Comparison of ENCODE assay signal across 8 cellular contexts in the genomic region with DNA sequence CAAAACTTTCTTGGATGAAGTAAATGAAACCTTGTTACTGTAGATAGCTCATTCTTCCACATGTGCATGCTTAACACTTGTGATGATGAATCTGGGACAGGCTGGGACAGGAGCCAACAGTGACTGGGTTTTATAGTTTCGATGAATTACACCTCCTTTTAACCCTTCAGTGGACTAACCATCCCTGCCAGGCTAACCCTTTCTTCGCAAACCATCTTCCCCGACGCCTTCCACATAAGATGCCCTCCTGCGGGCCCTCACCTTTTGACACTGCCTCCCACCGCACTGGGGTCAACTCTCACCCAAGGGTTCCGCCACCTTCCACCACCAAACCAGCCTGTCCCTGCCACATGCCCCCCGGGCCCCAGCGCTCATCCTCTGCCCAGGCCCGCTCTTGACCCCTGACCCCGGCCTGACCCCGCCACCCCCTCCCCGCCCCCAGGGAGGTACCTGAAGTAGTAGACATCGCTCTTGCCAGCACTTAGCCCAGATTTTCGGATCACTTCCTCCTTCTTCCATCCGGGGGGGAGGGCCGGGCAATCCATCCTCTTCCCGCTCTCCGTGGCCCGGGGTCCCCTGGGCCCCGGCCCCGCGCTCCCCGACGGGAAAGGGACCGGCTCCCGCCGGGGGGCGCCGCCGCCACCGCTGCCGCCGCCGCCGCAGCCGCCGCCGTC. TPM values are rescaled to one million over a fixed set of nuclear protein-coding genes. Genes with fewer than 3 reads are reported as not detected.
A peak's percentile ranks its signal among the peaks of the same experiment; 100 is the strongest.
DNase-seq lines count a peak whose midpoint lies in the region; ATAC-seq, FAIRE-seq and TF ChIP-seq lines count a peak whose summit lies in the region.

No MANE protein-coding gene starts in this region.

- H3K4me2 ChIP-seq in GM12878 (ENCODE audit: control insufficient read depth, insufficient read depth) (peak overlapping the region; percentile 75), skeletal muscle satellite cell (ENCODE audit: low read length) (peak overlapping the region; percentile 77)

- peak overlapping the region; percentile 97 for H3K27ac Mint-ChIP-seq in T-helper 17 cell

- peak overlapping the region; percentile 65 for H3K9ac ChIP-seq in GM12878 (ENCODE audit: control insufficient read depth, insufficient read depth, low read length)
- peak overlapping the region; percentile 81 for H3K9ac ChIP-seq in skeletal muscle satellite cell (ENCODE audit: low read depth, low read length)

- TF ChIP-seq EP300 in GM12878 (IDR thresholded peaks at IDR 0.05; ENCODE audit: borderline replicate concordance in 1 of 2, control insufficient read depth in 1 of 2, low read depth in 2 of 2, low read length in 2 of 2): no peak

- H2AFZ ChIP-seq in GM12878 (ENCODE audit: control insufficient read depth, low read depth, low read length): no peak overlapping the region

- peak; percentile 31 for DNase-seq in NCI-H1105 (lab: John Stamatoyannopoulos, UW)
- peak; percentile 7 to 27 (median 24) for DNase-seq in T-helper 17 cell
- no peak for DNase-seq in GM12878 (ENCODE audit: low read depth, low spot score)
- DNase-seq in GOT3 (lab: John Stamatoyannopoulos, UW): no peak

- 0% methylated on average over 8 of the region's 39 CpGs for WGBS in GM12878 (ENCODE audit: insufficient coverage, insufficient replicate concordance, low lambda C conversion rate, missing lambda C conversion rate)

- peak overlapping the region; percentile 78 for H3K4me3 ChIP-seq in GM12875 (ENCODE audit: low read depth, low read length)
- peak overlapping the region; percentile 77 for H3K4me3 ChIP-seq in GM12878
- peak overlapping the region; percentile 65 for H3K4me3 ChIP-seq in iPS-11a (ENCODE audit: low read depth, low read length)
- H3K4me3 ChIP-seq in skeletal muscle satellite cell (ENCODE audit: low read length): peak overlapping the region; percentile 89

- POLR2A ChIA-PET in GM12878 (lab: Charles Lee): interaction anchor here (0.6 to 2.9 kb wide), 9 partner anchors 10 to 61 kb away, joined by 3 to 16 read pairs (median 4); a partner anchor contains a TSS

- peaks cover 58% of the 10 kb centered on the region for H3K79me2 ChIP-seq in GM12878 (ENCODE audit: control insufficient read depth, insufficient read depth, low read length)

- H3K36me3 ChIP-seq in GM12878 (ENCODE audit: control insufficient read depth in 2 of 2, insufficient read depth in 2 of 2, low read length in 1 of 2): no peaks in the 10 kb centered on the region
- H3K36me3 ChIP-seq in skeletal muscle satellite cell (ENCODE audit: insufficient read depth, low read length): peaks cover 2% of the 10 kb centered on the region

- intact Hi-C loops in GM12878 (cut with micrococcal nuclease; ENCODE audit: unreplicated experiment): loop anchor here (1.0 to 10.0 kb wide), 8 partner anchors 28 to 1091 kb away; a partner anchor contains a TSS

- CTCF ChIA-PET in GM12878 (lab: Yijun Ruan, JAX): interaction anchor here (0.6 to 6.9 kb wide), 21 partner anchors 9 to 448 kb away, joined by 3 to 97 read pairs (median 5); a partner anchor contains a TSS

- peaks cover 39% of the 10 kb centered on the region for H3K4me1 Mint-ChIP-seq in T-helper 17 cell

- in situ Hi-C loops in GM12878 (cut with MboI): loop anchor here (5.0 to 10.0 kb wide), 2 partner anchors 39 to 131 kb away; a partner anchor contains a TSS

- BruUV-seq in GM12878 (replicated peaks; lab: Mats Ljungman, UMichigan): no TSS peak

- peak overlapping the region; percentile 97 for H3K4me3 Mint-ChIP-seq in T-helper 17 cell

- TF ChIP-seq CTCF in GM12875 (IDR thresholded peaks at IDR 0.05; ENCODE audit: borderline replicate concordance, insufficient read depth, low read depth, low read length) (no peak), GM12878 (IDR thresholded peaks at IDR 0.05 in 2 of 3, conservative IDR thresholded peaks at IDR 0.05 in 1 of 3; ENCODE audit: control insufficient read depth in 2 of 3, extremely low read depth in 1 of 3, insufficient read depth in 1 of 3, low read depth in 3 of 3, low read length in 3 of 3) (no peak)

- SMC1A ChIA-PET in GM12878 (lab: Charles Lee; ENCODE audit: uncharacterized antibody, unreplicated experiment): interaction anchor here (0.6 to 13.3 kb wide), 20 partner anchors 14 to 447 kb away, joined by 3 to 219 read pairs (median 4); a partner anchor contains a TSS

- H3K27me3 Mint-ChIP-seq in T-helper 17 cell: no peaks in the 10 kb centered on the region

- H3K4me1 ChIP-seq in GM12878 (ENCODE audit: control insufficient read depth, insufficient read depth, low read length) (peaks cover 5% of the 10 kb centered on the region; the same call in 1 of the 2 replicates), skeletal muscle satellite cell (ENCODE audit: control insufficient read depth, insufficient read depth, low read length) (peaks cover 10% of the 10 kb centered on the region)

- no peak for TF ChIP-seq RAD21 in GM12878 (IDR thresholded peaks at IDR 0.05; ENCODE audit: insufficient read depth, low read depth, low read length)

- H4K20me1 ChIP-seq in GM12878 (ENCODE audit: control insufficient read depth, insufficient read depth): no peaks in the 10 kb centered on the region

- peak overlapping the region; percentile 88 for H3K27ac ChIP-seq in GM12878 (ENCODE audit: control insufficient read depth, insufficient read depth)

- no peak for FAIRE-seq in GM12878 (lab: Jason Lieb, UNC)

- RAD21 ChIA-PET in GM12878 (lab: Charles Lee; ENCODE audit: unreplicated experiment): interaction anchor here (0.9 to 7.3 kb wide), 10 partner anchors 14 to 134 kb away, joined by 3 to 123 read pairs (median 8); a partner anchor contains a TSS

- H3K27me3 ChIP-seq in GM12878 (replicated peaks in 1 of 2; ENCODE audit: control insufficient read depth in 2 of 2, insufficient read depth in 2 of 2, low read length in 1 of 2): no peaks in the 10 kb centered on the region
- no peaks in the 10 kb centered on the region for H3K27me3 ChIP-seq in skeletal muscle satellite cell (ENCODE audit: control insufficient read depth, insufficient read depth, low read length)

- no peak for TF ChIP-seq POLR2A in GM12878 (IDR thresholded peaks at IDR 0.05; ENCODE audit: low read depth, low read length)

- H3K9me3 ChIP-seq in T-helper 17 cell (ENCODE audit: control insufficient read depth, low read length, poor library complexity, severe bottlenecking): no peaks in the 10 kb centered on the region
- H3K9me3 ChIP-seq in GM12878 (replicated peaks; ENCODE audit: control insufficient read depth, insufficient read depth, low read length): no peaks in the 10 kb centered on the region
- H3K9me3 ChIP-seq in skeletal muscle satellite cell (replicated peaks; ENCODE audit: low read length): no peaks in the 10 kb centered on the region

- H3K36me3 Mint-ChIP-seq in T-helper 17 cell (ENCODE audit: low read depth): peaks cover 2% of the 10 kb centered on the region

- ATAC-seq in HG02642 (IDR thresholded peaks at IDR 0.05; ENCODE audit: poor library complexity, unreplicated experiment) (peak; percentile 15), T-helper 17 cell (peak; percentile 32), GM12878 (peak; percentile 20)

TF ChIP-seq in GM12878, 131 proteins besides CTCF, POLR2A, EP300 and RAD21 (continues in another document):
- TF ChIP-seq KDM1A (IDR thresholded peaks at IDR 0.05; ENCODE audit: borderline replicate concordance) (no peak), NR2F1 (conservative IDR thresholded peaks at IDR 0.05) (peak; percentile 97), TCF7 (IDR thresholded peaks at IDR 0.05; ENCODE audit: borderline replicate concordance) (no peak), MTA3 (IDR thresholded peaks at IDR 0.05; ENCODE audit: borderline replicate concordance, low read length) (no peak), ZNF384 (IDR thresholded peaks at IDR 0.05; ENCODE audit: borderline replicate concordance, low read depth, low read length) (no peak), RB1 (IDR thresholded peaks at IDR 0.05; ENCODE audit: borderline replicate concordance) (no peak)

RNA-seq across cellular contexts. Expression of a gene that starts 0.8 kb away (rescaled TPM):
- total RNA-seq in T-helper 17 cell (100 to 1,000 TPM; 108 TPM), GM12878 (2014; rRNA removed) (57.0 and 61.0 TPM in 2 replicates), GM12878 (2014; rRNA removed; fragmentation: Illumina TruSeq; extraction: Trizol) (63.4 and 65.2 TPM in 2 replicates), GM12878 (2021) (170 and 190 TPM in 2 replicates)
- total RNA-seq in GM12878 (2013; cell fraction: nucleolus; rRNA removed): 77.2 and 78.5 TPM in 2 replicates
- polyA plus RNA-seq in GM12878 (2011; ENCODE audit: low read depth): 30.4 TPM
- polyA plus RNA-seq in GM12878 (2011; rRNA removed) (276 and 424 TPM in 2 replicates), GM12878 (2014; fragmentation: Illumina TruSeq; extraction: Trizol) (86.0 and 97.2 TPM in 2 replicates), GM12878 (2014; fragmentation: Nextera tagmentation; extraction: Ambion mirVana) (10 to 100 TPM; 27.0 to 53.5 TPM), GM12878 (2014; rRNA removed) (58.9 and 59.4 TPM in 2 replicates), GM12878 (2016; fragmentation: Nextera tagmentation; extraction: Ambion mirVana) (10 to 100 TPM; 24.1 to 31.3 TPM)
- polyA plus RNA-seq in GM12878 (2011; cell fraction: cytosol; rRNA removed): 52.8 and 62.4 TPM in 2 replicates
- 77.7 and 86.1 TPM in 2 replicates for polyA plus RNA-seq in GM12878 (2011; cell fraction: nucleus; rRNA removed)
- polyA plus RNA-seq in GM12878 (2012): 60.1 and 91.8 TPM in 2 replicates
- 81.7 and 105 TPM in 2 replicates for polyA minus RNA-seq in GM12878 (2011; rRNA and poly(A)+ RNA removed)
- polyA minus RNA-seq in GM12878 (2011; cell fraction: cytosol; rRNA and poly(A)+ RNA removed): 102 and 156 TPM in 2 replicates
- 30.2 and 54.2 TPM in 2 replicates for polyA minus RNA-seq in GM12878 (2011; cell fraction: nucleus; rRNA and poly(A)+ RNA removed)
- total RNA-seq in skeletal muscle satellite cell (2012; rRNA removed): 21.0 and 21.8 TPM in 2 replicates

RNA-seq across cellular contexts. Expression of a gene that starts 45.6 kb away (rescaled TPM):
- total RNA-seq in T-helper 17 cell (10 to 100 TPM; 27.2 to 28.4 TPM), GM12878 (2014; rRNA removed) (8.8 and 10.0 TPM in 2 replicates), GM12878 (2014; rRNA removed; fragmentation: Illumina TruSeq; extraction: Trizol) (8.2 and 8.6 TPM in 2 replicates), GM12878 (2021) (6.4 TPM in 2 replicates)
- 89.3 and 93.7 TPM in 2 replicates for total RNA-seq in GM12878 (2013; cell fraction: nucleolus; rRNA removed)
- 4.8 TPM for polyA plus RNA-seq in GM12878 (2011; ENCODE audit: low read depth)
- polyA plus RNA-seq in GM12878 (2011; rRNA removed) (18.0 and 28.6 TPM in 2 replicates), GM12878 (2014; fragmentation: Illumina TruSeq; extraction: Trizol) (8.0 and 10.7 TPM in 2 replicates), GM12878 (2014; fragmentation: Nextera tagmentation; extraction: Ambion mirVana) (1 to 10 TPM; 2.8 to 2.9 TPM), GM12878 (2014; rRNA removed) (6.9 and 10.5 TPM in 2 replicates), GM12878 (2016; fragmentation: Nextera tagmentation; extraction: Ambion mirVana) (10 to 100 TPM; 13.5 to 14.0 TPM)
- 5.1 and 6.2 TPM in 2 replicates for polyA plus RNA-seq in GM12878 (2011; cell fraction: cytosol; rRNA removed)
- 33.6 and 33.8 TPM in 2 replicates for polyA plus RNA-seq in GM12878 (2011; cell fraction: nucleus; rRNA removed)
- 9.0 and 14.9 TPM in 2 replicates for polyA plus RNA-seq in GM12878 (2012)
- polyA minus RNA-seq in GM12878 (2011; rRNA and poly(A)+ RNA removed): 14.7 and 17.3 TPM in 2 replicates
- 6.1 and 6.7 TPM in 2 replicates for polyA minus RNA-seq in GM12878 (2011; cell fraction: cytosol; rRNA and poly(A)+ RNA removed)
- polyA minus RNA-seq in GM12878 (2011; cell fraction: nucleus; rRNA and poly(A)+ RNA removed): 24.1 and 33.1 TPM in 2 replicates
- 11.4 and 13.9 TPM in 2 replicates for total RNA-seq in skeletal muscle satellite cell (2012; rRNA removed)

Comparison
In these comparisons a context has a peak if more than half of its experiments do, and no peak if none do; other contexts are left out.
1. DNase-seq: peak in NCI-H1105 (single experiment) and T-helper 17 cell (3 of 3); none in GM12878 (single experiment) and GOT3 (single experiment).
2. Peak in every context shown above with its lines, with median percentiles within 50 percentile points of each other: H3K4me3 ChIP-seq and ATAC-seq.